Comparison of ENCODE assay signal across 24 cellular contexts in genomic region chr15:57135800-57136199, GRCh38.
DNase-seq lines count a peak whose midpoint lies in the region; ATAC-seq and TF ChIP-seq lines count a peak whose summit lies in the region.
"Had no signal": no experiment of that assay in that cellular context is flagged by ENCODE, and none has a peak within 500 bp of the region (broad histone marks: within the 10 kb centered on the region; RNA-seq: fewer than 3 reads in every experiment).

No MANE protein-coding gene starts in this region.

- H2AFZ ChIP-seq in fibroblast of lung (ENCODE audit: low read length) = no peak overlapping the region

- no peaks in the 10 kb centered on the region for H3K9me3 Mint-ChIP-seq in activated CD4-positive, alpha-beta T cell treated with anti-CD3 and anti-CD28 coated beads, Interleukin-2, amount 10 ng/mL, durations not matched to agents 24 days and 14 days
- H3K9me3 Mint-ChIP-seq: CD8-positive, alpha-beta T cell; T-cell had no signal

- no peak for DNase-seq in activated CD4-positive, alpha-beta T cell treated with anti-CD3 and anti-CD28 coated beads, Interleukin-2, amount 10 ng/mL, durations not matched to agents 24 days and 14 days
- DNase-seq in activated CD4-positive, alpha-beta T cell treated with anti-CD3 and anti-CD28 coated beads for 48 hours = no peak
- no peak for DNase-seq in T-helper 17 cell
- no peak for DNase-seq in fibroblast of lung (ENCODE audit: low read depth in 2 of 2)
- no peak for DNase-seq in spleen
- no peak for DNase-seq in inferior parietal cortex (ENCODE audit: extremely low spot score)
- no peak for DNase-seq in activated effector memory CD4-positive, alpha-beta T cell treated with Interleukin-2 at 50 U/mL for 16 hours
- no peak for DNase-seq in MV-4-11 (lab: John Stamatoyannopoulos, UW)
- DNase-seq: activated CD4-positive, CD25-positive, alpha-beta regulatory T cell; activated CD8-positive, alpha-beta memory T cell treated with anti-CD3 and anti-CD28 coated beads for 24 hours; CD8-positive, alpha-beta T cell; DND-41; effector CD4-positive, alpha-beta T cell; GOT3; MG63; midbrain; NCI-H187; NCI-H226; NK-92 treated with Interleukin-12 subunit alpha and Interleukin-12 subunit beta, amount 100 ng/mL, for 24 hours; nucleus accumbens; right lobe of liver; stimulated activated naive CD4-positive, alpha-beta T cell; T-cell; trophoblast cell had no signal

- H3K27me3 ChIP-seq in fibroblast of lung (ENCODE audit: control insufficient read depth, insufficient read depth, low read length) (no peaks in the 10 kb centered on the region), spleen (replicated peaks in 1 of 7) (no peaks in the 10 kb centered on the region)
- H3K27me3 ChIP-seq: MG63, right lobe of liver had no signal

- H3K27ac Mint-ChIP-seq in activated CD4-positive, alpha-beta T cell treated with anti-CD3 and anti-CD28 coated beads, Interleukin-2, amount 10 ng/mL, durations not matched to agents 24 days and 14 days = no peak overlapping the region
- H3K27ac Mint-ChIP-seq in T-helper 17 cell = peak overlapping the region; percentile 16
- H3K27ac Mint-ChIP-seq: CD8-positive, alpha-beta T cell; T-cell had no signal

- H3K36me3 ChIP-seq in fibroblast of lung (ENCODE audit: control insufficient read depth, insufficient read depth, low read length) (no peaks in the 10 kb centered on the region), spleen (no peaks in the 10 kb centered on the region)
- H3K36me3 ChIP-seq: MG63, right lobe of liver had no signal

- no peak for TF ChIP-seq POLR2A in spleen (IDR thresholded peaks at IDR 0.05)

- no peaks in the 10 kb centered on the region for H3K4me1 ChIP-seq in fibroblast of lung (ENCODE audit: control insufficient read depth, extremely low read depth, insufficient read depth, low read length)
- H3K4me1 ChIP-seq in spleen = peaks cover 18 to 63% (median 34%) of the 10 kb centered on the region in 6 donors

- no peaks in the 10 kb centered on the region for H3K9me3 ChIP-seq in T-helper 17 cell (ENCODE audit: control insufficient read depth, low read length, poor library complexity, severe bottlenecking)
- H3K9me3 ChIP-seq in fibroblast of lung (ENCODE audit: control insufficient read depth, insufficient read depth, low read depth, low read length) = no peaks in the 10 kb centered on the region
- H3K9me3 ChIP-seq in spleen = no peaks in the 10 kb centered on the region
- H3K9me3 ChIP-seq: MG63, right lobe of liver had no signal

- H3K27ac ChIP-seq in fibroblast of lung (ENCODE audit: insufficient read depth, low read length) (no peak overlapping the region), spleen (peak overlapping the region in 5 of 8 donors; percentile 16 to 64 (median 35))

- intact Hi-C loops in activated CD4-positive, alpha-beta T cell treated with anti-CD3 and anti-CD28 coated beads, Interleukin-2, amount 10 ng/mL, durations not matched to agents 24 days and 14 days (cut with micrococcal nuclease) = no loop called here
- intact Hi-C loops in spleen (cut with DNase I; ENCODE audit: low total_unique reads) = no loop called here

- H3K9ac ChIP-seq in fibroblast of lung (ENCODE audit: insufficient read depth, low read length) = no peak overlapping the region

- H3K27me3 Mint-ChIP-seq in activated CD4-positive, alpha-beta T cell treated with anti-CD3 and anti-CD28 coated beads, Interleukin-2, amount 10 ng/mL, durations not matched to agents 24 days and 14 days = no peaks in the 10 kb centered on the region
- no peaks in the 10 kb centered on the region for H3K27me3 Mint-ChIP-seq in T-helper 17 cell
- H3K27me3 Mint-ChIP-seq: T-cell had no signal

- H3K4me2 ChIP-seq in fibroblast of lung (ENCODE audit: extremely low read depth, insufficient read depth, low read length) = peak overlapping the region; percentile 66

- peaks cover 7% of the 10 kb centered on the region for H3K36me3 Mint-ChIP-seq in activated CD4-positive, alpha-beta T cell treated with anti-CD3 and anti-CD28 coated beads, Interleukin-2, amount 10 ng/mL, durations not matched to agents 24 days and 14 days (ENCODE audit: low read depth)
- peaks cover 2% of the 10 kb centered on the region for H3K36me3 Mint-ChIP-seq in T-helper 17 cell (ENCODE audit: low read depth)
- H3K36me3 Mint-ChIP-seq: CD8-positive, alpha-beta T cell had no signal

- peak overlapping the region; percentile 42 for H3K4me3 Mint-ChIP-seq in activated CD4-positive, alpha-beta T cell treated with anti-CD3 and anti-CD28 coated beads, Interleukin-2, amount 10 ng/mL, durations not matched to agents 24 days and 14 days
- H3K4me3 Mint-ChIP-seq in T-helper 17 cell = no peak overlapping the region
- H3K4me3 Mint-ChIP-seq: CD8-positive, alpha-beta T cell; T-cell had no signal

- H3K4me3 ChIP-seq in fibroblast of lung (replicated peaks in 1 of 4; ENCODE audit: control extremely low read depth in 1 of 4, insufficient read depth in 1 of 4, low read depth in 3 of 4, low read length in 4 of 4) (no peak overlapping the region), spleen (no peak overlapping the region)
- H3K4me3 ChIP-seq: MG63, right lobe of liver had no signal

- no peaks in the 10 kb centered on the region for H4K20me1 ChIP-seq in fibroblast of lung (ENCODE audit: control insufficient read depth, extremely low read depth, insufficient read depth, low read length)

- ATAC-seq in T-helper 17 cell = no peak
- ATAC-seq: CD8-positive, alpha-beta T cell; T-cell had no signal

- peaks cover 2% of the 10 kb centered on the region for H3K79me2 ChIP-seq in fibroblast of lung (ENCODE audit: control insufficient read depth, insufficient read depth, low read length)

- TF ChIP-seq CTCF in fibroblast of lung (conservative IDR thresholded peaks at IDR 0.05 in 1 of 2, IDR thresholded peaks at IDR 0.05 in 1 of 2; ENCODE audit: low read depth in 1 of 2, low read length in 2 of 2) (no peak), spleen (IDR thresholded peaks at IDR 0.05 in 8 of 11, conservative IDR thresholded peaks at IDR 0.05 in 3 of 11) (no peak)

- H3K4me1 Mint-ChIP-seq in activated CD4-positive, alpha-beta T cell treated with anti-CD3 and anti-CD28 coated beads, Interleukin-2, amount 10 ng/mL, durations not matched to agents 24 days and 14 days = peaks cover 30% of the 10 kb centered on the region
- H3K4me1 Mint-ChIP-seq in T-helper 17 cell = peaks cover 22% of the 10 kb centered on the region
